ENCODE assay signal across 8 cellular contexts in genomic region chr12:41190360-41190759, GRCh38. TPM values are rescaled to one million over a fixed set of nuclear protein-coding genes. Genes with fewer than 3 reads are reported as not detected.
DNase-seq lines count a peak whose midpoint lies in the region; ATAC-seq and TF ChIP-seq lines count a peak whose summit lies in the region.

No MANE protein-coding gene starts in this region.

- H4K20me1 ChIP-seq in PC-3 (ENCODE audit: low read length), result no peaks in the 10 kb centered on the region

- no peaks in the 10 kb centered on the region for H3F3A ChIP-seq in PC-3 (ENCODE audit: low read length, unreplicated experiment)

- no TSS peak for BruUV-seq in PC-3 (replicated peaks; lab: Mats Ljungman, UMichigan)

- TF ChIP-seq EP300 in suprapubic skin (IDR thresholded peaks at IDR 0.05), result no peak

- no peak for TF ChIP-seq POLR2A in suprapubic skin (IDR thresholded peaks at IDR 0.05)

- no peak overlapping the region for H3K4me2 ChIP-seq in PC-3 (ENCODE audit: low read length)

- CTCF ChIA-PET in PC-3 (lab: Charles Lee), result no interaction called here

- no peaks in the 10 kb centered on the region for H3K4me1 ChIP-seq in PC-3 (ENCODE audit: insufficient read depth, low read length)
- peaks cover 26% of the 10 kb centered on the region for H3K4me1 ChIP-seq in suprapubic skin

- TF ChIP-seq CTCF in PC-3 (conservative IDR thresholded peaks at IDR 0.05; ENCODE audit: low read depth, low read length), result peak; percentile 59
- TF ChIP-seq CTCF in suprapubic skin (IDR thresholded peaks at IDR 0.05), result peak in 1 of 2 donors; percentile 10

- H3K4me3 ChIP-seq in PC-3 (ENCODE audit: low read length), result no peak overlapping the region
- H3K4me3 ChIP-seq in suprapubic skin, result peak overlapping the region; percentile 57

- POLR2A ChIA-PET in PC-3 (lab: Charles Lee; ENCODE audit: unreplicated experiment), result no interaction called here

- H3K27ac ChIP-seq in PC-3 (ENCODE audit: low read length) (no peak overlapping the region), suprapubic skin (peak overlapping the region; percentile 88)

- no peak overlapping the region for H2AFZ ChIP-seq in PC-3 (ENCODE audit: low read length)

- H3K9me3 ChIP-seq in PC-3 (ENCODE audit: low read length) (no peaks in the 10 kb centered on the region), suprapubic skin (no peaks in the 10 kb centered on the region)

- H3K27me3 ChIP-seq in PC-3 (ENCODE audit: low read length) (peaks cover 59% of the 10 kb centered on the region), suprapubic skin (peaks cover 31% of the 10 kb centered on the region)

- intact Hi-C loops in PC-3 (cut with micrococcal nuclease), result loop anchor here (5.0 kb wide), 1 partner anchor 832 kb away; no protein-coding TSS in a partner anchor

- ATAC-seq in PC-3 (0 out of 2 replicates have a peak, but pooled peaks have one; percentile 53), GM21515 (IDR thresholded peaks at IDR 0.05; ENCODE audit: unreplicated experiment) (no peak), GM21526 (IDR thresholded peaks at IDR 0.05; ENCODE audit: low FRiP score, unreplicated experiment) (no peak)

- peak; percentile 57 for DNase-seq in DMS79 treated with DMSO at 0.1 percent for 48 hours (lab: John Stamatoyannopoulos, UW)
- DNase-seq in DMS79 (lab: John Stamatoyannopoulos, UW), result no peak
- DNase-seq in PC-3, result peak; percentile 44
- DNase-seq in globus pallidus (ENCODE audit: low spot score), result peak; percentile 60
- DNase-seq in suprapubic skin (ENCODE audit: low spot score in 2 of 2), result no peak
- DNase-seq in GDM1 (lab: John Stamatoyannopoulos, UW), result no peak

- no peaks in the 10 kb centered on the region for H3K9me2 ChIP-seq in PC-3 (replicated peaks; ENCODE audit: low read length)

- 18% methylated on average over 4 of the region's 4 CpGs for WGBS in suprapubic skin

- no peaks in the 10 kb centered on the region for H3K79me2 ChIP-seq in PC-3 (ENCODE audit: low read length)

- H3K36me3 ChIP-seq in PC-3 (ENCODE audit: low read depth, low read length), result no peaks in the 10 kb centered on the region
- H3K36me3 ChIP-seq in suprapubic skin, result no peaks in the 10 kb centered on the region

- H3K9ac ChIP-seq in PC-3 (ENCODE audit: low read length), result no peak overlapping the region

RNA-seq across cellular contexts. Expression of gene PDZRN4, which starts 2.2 kb away (rescaled TPM):
- total RNA-seq in PC-3 (2014; rRNA removed) (not detected in 2 replicates), suprapubic skin (1 to 10 TPM in 2 of 4 donors, under 1 TPM in 2; 0.42 to 4.4 (median 2.4) TPM)

Comparison
In these comparisons a context has a peak if more than half of its experiments do, and no peak if none do; other contexts are left out.
1. DNase-seq: peak in DMS79 treated with DMSO at 0.1 percent for 48 hours (single experiment), PC-3 (single experiment) and globus pallidus (single experiment); none in DMS79 (single experiment), suprapubic skin (0 of 2) and GDM1 (single experiment).